ENCODE assay signal across 23 cellular contexts in the genomic region with DNA sequence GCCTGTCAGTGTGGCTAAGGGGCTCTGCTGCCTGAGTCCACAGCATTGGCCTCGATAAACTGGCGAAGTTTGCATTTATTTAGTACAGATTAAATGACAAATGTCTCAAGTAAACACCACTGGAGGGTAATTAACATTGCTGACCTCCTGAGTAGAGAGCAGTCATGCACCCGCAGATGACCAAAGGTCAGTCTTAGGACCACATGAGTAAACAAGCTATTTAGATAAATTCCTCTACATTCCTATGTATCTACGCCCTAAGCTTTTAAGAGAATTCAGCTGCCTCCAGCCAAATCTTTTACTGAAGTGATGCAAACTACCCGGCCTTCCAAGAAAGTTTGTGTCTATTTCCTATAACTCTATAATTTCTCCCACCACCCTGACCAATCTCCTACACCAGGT. TPM values are rescaled to one million over a fixed set of nuclear protein-coding genes. Genes with fewer than 3 reads are reported as not detected.
DNase-seq lines count a peak whose midpoint lies in the region; ATAC-seq, FAIRE-seq and TF ChIP-seq lines count a peak whose summit lies in the region.
"Had no signal": no experiment of that assay in that cellular context is flagged by ENCODE, and none has a peak within 500 bp of the region (broad histone marks: within the 10 kb centered on the region; RNA-seq: fewer than 3 reads in every experiment).

No MANE protein-coding gene starts in this region.

- H3K4me2 ChIP-seq in HepG2 (ENCODE audit: low read depth, low read length), result no peak overlapping the region
- H3K4me2 ChIP-seq in K562 (ENCODE audit: insufficient read depth, low read length), result no peak overlapping the region

- TF ChIP-seq CTCF in HepG2 (CRISPR knock-in tag; IDR thresholded peaks at IDR 0.05) (no peak), right lobe of liver (IDR thresholded peaks at IDR 0.05) (no peak), K562 (IDR thresholded peaks at IDR 0.05 in 2 of 3, conservative IDR thresholded peaks at IDR 0.05 in 1 of 3; ENCODE audit: insufficient read depth in 2 of 3, low read depth in 1 of 3, low read length in 3 of 3) (no peak), vagina (IDR thresholded peaks at IDR 0.05) (no peak), Calu3 (IDR thresholded peaks at IDR 0.05; ENCODE audit: unreplicated experiment) (no peak)

- no peaks in the 10 kb centered on the region for H3K27me3 Mint-ChIP-seq in Calu3 (ENCODE audit: unreplicated experiment)

- H4K20me1 ChIP-seq in HepG2 (ENCODE audit: insufficient read depth, low read length) (no peaks in the 10 kb centered on the region), K562 (replicated peaks; ENCODE audit: control insufficient read depth, insufficient read depth, low read length) (no peaks in the 10 kb centered on the region)

- H3K4me1 ChIP-seq in HepG2 (ENCODE audit: insufficient read depth, low read length), result no peaks in the 10 kb centered on the region
- H3K4me1 ChIP-seq in right lobe of liver, result no peaks in the 10 kb centered on the region
- peaks cover 4 to 7% of the 10 kb centered on the region in 2 experiments; a peak in 3 of 5 replicates for H3K4me1 ChIP-seq in K562 (replicated peaks in 1 of 2; ENCODE audit: control insufficient read depth in 2 of 2, insufficient read depth in 2 of 2, low read length in 2 of 2)
- H3K4me1 ChIP-seq in vagina, result no peaks in the 10 kb centered on the region
- H3K4me1 ChIP-seq: HAP-1 had no signal

- no peaks in the 10 kb centered on the region for H3K36me3 Mint-ChIP-seq in Calu3 (ENCODE audit: insufficient read depth, unreplicated experiment)

- no peaks in the 10 kb centered on the region for H3K4me1 Mint-ChIP-seq in Calu3 (ENCODE audit: low read depth, unreplicated experiment)

- H3K4me3 Mint-ChIP-seq in Calu3 (ENCODE audit: low read depth, unreplicated experiment), result no peak overlapping the region
- H3K4me3 Mint-ChIP-seq: B cell; CD4-positive, alpha-beta T cell; HFFc6 had no signal

- CTCF ChIA-PET in HepG2 (lab: Yijun Ruan, JAX; ENCODE audit: low intra/inter-chr PET ratio, low total read pairs), result no interaction called here
- CTCF ChIA-PET in K562 (lab: Yijun Ruan, JAX; ENCODE audit: low intra/inter-chr PET ratio), result no interaction called here
- CTCF ChIA-PET in Calu3 (lab: Charles Lee), result no interaction called here

- BruUV-seq in HepG2 (replicated peaks; lab: Mats Ljungman, UMichigan) (no TSS peak), K562 (replicated peaks; lab: Mats Ljungman, UMichigan) (no TSS peak), Calu3 (replicated peaks; lab: Mats Ljungman, UMichigan) (no TSS peak)

- intact Hi-C loops in HepG2 (cut with micrococcal nuclease; ENCODE audit: unreplicated experiment) (no loop called here), right lobe of liver (cut with DNase I) (no loop called here), K562 (cut with micrococcal nuclease) (no loop called here), vagina (cut with DNase I) (no loop called here), Calu3 (cut with micrococcal nuclease; ENCODE audit: unreplicated experiment) (no loop called here)

- H3K4me3 ChIP-seq in HepG2 (replicated peaks in 1 of 3; ENCODE audit: insufficient read depth in 1 of 3, low read depth in 2 of 3, low read length in 3 of 3) (no peak overlapping the region), right lobe of liver (no peak overlapping the region), K562 (no peak overlapping the region), vagina (no peak overlapping the region)
- H3K4me3 ChIP-seq: HAP-1 had no signal

- H3K27ac ChIP-seq in HepG2 (ENCODE audit: extremely low read length, insufficient read depth, low read length), result no peak overlapping the region
- no peak overlapping the region for H3K27ac ChIP-seq in right lobe of liver
- no peak overlapping the region for H3K27ac ChIP-seq in K562 (ENCODE audit: extremely low read depth, low read depth, low read length)
- H3K27ac ChIP-seq in vagina, result no peak overlapping the region
- H3K27ac ChIP-seq: 22Rv1, HL-60 had no signal

- POLR2A ChIA-PET in HepG2 (lab: Yijun Ruan, JAX) (no interaction called here), K562 (lab: Yijun Ruan, JAX) (interaction anchor here (0.6 to 1.9 kb wide), 2 partner anchors 10 to 18 kb away, joined by 3 to 4 read pairs; no protein-coding TSS in a partner anchor)

- no peaks in the 10 kb centered on the region for H3K79me2 ChIP-seq in HepG2 (ENCODE audit: insufficient read depth, low read length)
- H3K79me2 ChIP-seq in K562 (ENCODE audit: control insufficient read depth, insufficient read depth, low read length), result no peaks in the 10 kb centered on the region

- 7% methylated on average over 5 of the region's 5 CpGs for WGBS in HepG2 (ENCODE audit: low lambda C conversion rate)
- 53% methylated on average over 5 of the region's 5 CpGs for whole genome bisulfite sequencing in right lobe of liver (ENCODE audit: insufficient coverage, low coverage, low lambda C conversion rate, missing lambda C conversion rate)
- WGBS in K562 (ENCODE audit: insufficient coverage, low coverage, missing lambda C conversion rate), result 7% methylated on average over 5 of the region's 5 CpGs

- in situ Hi-C loops in HepG2 (cut with HindIII; ENCODE audit: extremely low pct_ligation_motif_present, low pct_unique_long_range_greater_than_20kb), result no loop called here
- in situ Hi-C loops in K562 (cut with MboI), result no loop called here

- H3K9me3 ChIP-seq in HepG2 (ENCODE audit: low read length) (peaks cover 32% of the 10 kb centered on the region), right lobe of liver (no peaks in the 10 kb centered on the region), K562 (replicated peaks; ENCODE audit: control insufficient read depth, insufficient read depth, low read depth, low read length) (peaks cover 18% of the 10 kb centered on the region), vagina (no peaks in the 10 kb centered on the region)

- TF ChIP-seq EP300 in HepG2 (IDR thresholded peaks at IDR 0.05; ENCODE audit: low read depth in 2 of 2, low read length in 2 of 2) (no peak), HepG2 (CRISPR knock-in tag; IDR thresholded peaks at IDR 0.05; ENCODE audit: borderline replicate concordance) (no peak), K562 (IDR thresholded peaks at IDR 0.05; ENCODE audit: low read length) (no peak)

- H3K27ac Mint-ChIP-seq in Calu3 (ENCODE audit: unreplicated experiment), result no peak overlapping the region
- H3K27ac Mint-ChIP-seq: B cell; CD4-positive, alpha-beta T cell; HFFc6 had no signal

- DNase-seq in HepG2 (ENCODE audit: low spot score) (peak; percentile 29), right lobe of liver (no peak), LoVo (ENCODE audit: low spot score) (peak; percentile 61), K562 (ENCODE audit: extremely low read depth in 1 of 4, low spot score in 3 of 4) (no peak), NCI-H1105 (lab: John Stamatoyannopoulos, UW) (no peak), vagina (ENCODE audit: extremely low spot score in 2 of 2) (no peak), Calu3 (no peak)
- DNase-seq: ACHN; C1 segment of cervical spinal cord; CD4-positive, alpha-beta T cell; DND-41; GDM1; HFFc6; IMR-90; KG1 had no signal

- H3K36me3 ChIP-seq in HepG2 (replicated peaks in 1 of 2; ENCODE audit: control insufficient read depth in 1 of 2, insufficient read depth in 2 of 2, low read length in 2 of 2) (no peaks in the 10 kb centered on the region), right lobe of liver (no peaks in the 10 kb centered on the region), K562 (ENCODE audit: control insufficient read depth, insufficient read depth, low read length) (no peaks in the 10 kb centered on the region), vagina (no peaks in the 10 kb centered on the region)
- H3K36me3 ChIP-seq: HAP-1 had no signal

- no peak for TF ChIP-seq POLR2A in HepG2 (IDR thresholded peaks at IDR 0.05; ENCODE audit: insufficient read depth in 1 of 2, low read depth in 2 of 2, low read length in 2 of 2)
- TF ChIP-seq POLR2A in right lobe of liver (IDR thresholded peaks at IDR 0.05), result no peak
- no peak for TF ChIP-seq POLR2A in K562 (conservative IDR thresholded peaks at IDR 0.05)
- TF ChIP-seq POLR2A in vagina (IDR thresholded peaks at IDR 0.05), result no peak

- H3K27me3 ChIP-seq in HepG2 (ENCODE audit: control insufficient read depth in 1 of 2, insufficient read depth in 2 of 2, low read length in 2 of 2) (peaks cover 0 to 2% of the 10 kb centered on the region in 2 experiments; a peak in 1 of 5 replicates), right lobe of liver (no peaks in the 10 kb centered on the region), K562 (ENCODE audit: control insufficient read depth in 2 of 2, insufficient read depth in 2 of 2, low read length in 2 of 2) (no peaks in the 10 kb centered on the region), vagina (no peaks in the 10 kb centered on the region)

- H3K9me3 Mint-ChIP-seq in Calu3 (ENCODE audit: low read depth, unreplicated experiment), result peaks cover 2% of the 10 kb centered on the region

- FAIRE-seq in HepG2 (lab: Jason Lieb, UNC) (no peak), K562 (lab: Jason Lieb, UNC) (no peak)
- FAIRE-seq: D721Med, GM12892, GM19239, H1 had no signal

- ATAC-seq in HepG2, result no peak
- no peak for ATAC-seq in right lobe of liver
- ATAC-seq in K562, result no peak

- H3K9me1 ChIP-seq in K562 (ENCODE audit: control insufficient read depth, insufficient read depth, low read length), result no peaks in the 10 kb centered on the region

- H2AFZ ChIP-seq in HepG2 (ENCODE audit: low read length) (no peak overlapping the region), K562 (ENCODE audit: low read depth, low read length) (no peak overlapping the region)

- TF ChIP-seq RAD21 in HepG2 (CRISPR knock-in tag; IDR thresholded peaks at IDR 0.05), result no peak
- no peak for TF ChIP-seq RAD21 in K562 (CRISPR knock-in tag; conservative IDR thresholded peaks at IDR 0.05 in 1 of 2, IDR thresholded peaks at IDR 0.05 in 1 of 2)

- H3K9ac ChIP-seq in HepG2 (ENCODE audit: insufficient read depth, low read depth, low read length) (no peak overlapping the region), K562 (ENCODE audit: insufficient read depth in 1 of 2, low read depth in 2 of 2, low read length in 2 of 2) (no peak overlapping the region)

RNA-seq across cellular contexts. Expression of a gene that starts 22.9 kb away (rescaled TPM):
- total RNA-seq in HepG2 (2016; rRNA removed; fragmentation: Illumina TruSeq; extraction: Trizol) (not detected in 2 replicates), right lobe of liver (not detected), K562 (2014; rRNA removed) (not detected in 2 replicates), K562 (2014; rRNA removed; fragmentation: Illumina TruSeq; extraction: Trizol) (not detected in 2 replicates), K562 (2015; rRNA removed; fragmentation: Illumina TruSeq; extraction: Trizol) (0.33 and 0.64 TPM in 2 replicates), K562 (2021) (0.58 and 1.5 TPM in 2 replicates), vagina (not detected), Calu3 (2022) (0.68 TPM in 1 of 2 replicates, not detected in the other)
- not detected in 2 replicates for total RNA-seq in HepG2 (2016; cell fraction: cytosol; rRNA removed; fragmentation: Illumina TruSeq; extraction: Trizol; ENCODE audit: low read depth)
- total RNA-seq in HepG2 (2016; cell fraction: insoluble cytoplasmic fraction; rRNA removed; fragmentation: Illumina TruSeq; extraction: Trizol), result not detected in 2 replicates
- total RNA-seq in HepG2 (2016; cell fraction: membrane; rRNA removed; fragmentation: Illumina TruSeq; extraction: Trizol), result not detected in 2 replicates
- not detected in 2 replicates for total RNA-seq in HepG2 (2016; cell fraction: nucleus; rRNA removed; fragmentation: Illumina TruSeq; extraction: Trizol)
- polyA plus RNA-seq in HepG2 (2011; rRNA removed) (0.13 and 0.51 TPM in 2 replicates), K562 (2011; rRNA removed) (0.33 and 1.6 TPM in 2 replicates), K562 (2014; fragmentation: Illumina TruSeq; extraction: Trizol) (0.64 TPM in 1 of 2 replicates, not detected in the other), K562 (2014; fragmentation: Nextera tagmentation; extraction: Ambion mirVana) (under 1 TPM in 1 of 2 experiments, not detected in 1; 0.06 TPM), K562 (2014; rRNA removed) (0.32 and 0.42 TPM in 2 replicates)
- polyA plus RNA-seq in HepG2 (2011; cell fraction: cytosol; rRNA removed), result 0.40 and 0.45 TPM in 2 replicates
- polyA plus RNA-seq in HepG2 (2011; cell fraction: nucleus; rRNA removed), result 0.80 TPM in 2 replicates
- 0.37 TPM in 1 of 2 replicates, not detected in the other for polyA plus RNA-seq in HepG2 (2012)
- polyA plus RNA-seq in HepG2 (2016; cell fraction: cytosol; fragmentation: Illumina TruSeq; extraction: Trizol; ENCODE audit: low read depth), result not detected in 2 replicates
- polyA plus RNA-seq in HepG2 (2016; cell fraction: insoluble cytoplasmic fraction; fragmentation: Illumina TruSeq; extraction: Trizol; ENCODE audit: low read depth), result not detected in 2 replicates
- polyA plus RNA-seq in HepG2 (2016; cell fraction: membrane; fragmentation: Illumina TruSeq; extraction: Trizol; ENCODE audit: low read depth), result not detected in 2 replicates
- polyA plus RNA-seq in HepG2 (2016; cell fraction: nucleus; fragmentation: Illumina TruSeq; extraction: Trizol; ENCODE audit: insufficient read depth, low read depth), result not detected in 2 replicates
- 0.22 and 1.2 TPM in 2 replicates for polyA minus RNA-seq in HepG2 (2011; rRNA and poly(A)+ RNA removed; ENCODE audit: low replicate concordance)
- polyA minus RNA-seq in HepG2 (2011; cell fraction: cytosol; rRNA and poly(A)+ RNA removed), result not detected in 2 replicates
- polyA minus RNA-seq in HepG2 (2011; cell fraction: nucleus; rRNA and poly(A)+ RNA removed), result not detected in 2 replicates
- total RNA-seq in K562 (2011; cell fraction: chromatin; rRNA removed; ENCODE audit: low replicate concordance), result 0.60 and 0.67 TPM in 2 replicates
- total RNA-seq in K562 (2011; cell fraction: nucleolus; rRNA removed), result 0.50 TPM in 1 of 2 replicates, not detected in the other
- total RNA-seq in K562 (2011; cell fraction: nucleoplasm; rRNA removed), result not detected in 2 replicates
- polyA plus RNA-seq in K562 (2011; cell fraction: cytosol; rRNA removed), result 1.00 and 2.4 TPM in 2 replicates
- 1.7 and 2.5 TPM in 2 replicates for polyA plus RNA-seq in K562 (2011; cell fraction: nucleus; rRNA removed)
- polyA plus RNA-seq in K562 (2012), result 0.36 and 3.3 TPM in 2 replicates
- polyA minus RNA-seq in K562 (2011; rRNA and poly(A)+ RNA removed), result not detected in 2 replicates
- polyA minus RNA-seq in K562 (2011; cell fraction: cytosol; rRNA and poly(A)+ RNA removed), result 2.8 TPM in 1 of 2 replicates, not detected in the other
- 0.40 and 1.1 TPM in 2 replicates for polyA minus RNA-seq in K562 (2011; cell fraction: nucleus; rRNA and poly(A)+ RNA removed)
- total RNA-seq: CD4-positive, alpha-beta T cell; HFFc6; IMR-90 had no signal
- polyA plus RNA-seq: IMR-90 had no signal

RNA-seq across cellular contexts. Expression of a gene that starts 37.2 kb away (rescaled TPM):
- total RNA-seq in HepG2 (2016; rRNA removed; fragmentation: Illumina TruSeq; extraction: Trizol), result 0.20 and 1.0 TPM in 2 replicates
- 0.26 and 0.30 TPM in 2 replicates for total RNA-seq in HepG2 (2016; cell fraction: cytosol; rRNA removed; fragmentation: Illumina TruSeq; extraction: Trizol; ENCODE audit: low read depth)
- total RNA-seq in HepG2 (2016; cell fraction: insoluble cytoplasmic fraction; rRNA removed; fragmentation: Illumina TruSeq; extraction: Trizol), result 0.25 and 0.84 TPM in 2 replicates
- 0.49 and 0.62 TPM in 2 replicates for total RNA-seq in HepG2 (2016; cell fraction: membrane; rRNA removed; fragmentation: Illumina TruSeq; extraction: Trizol)
- 0.78 and 0.90 TPM in 2 replicates for total RNA-seq in HepG2 (2016; cell fraction: nucleus; rRNA removed; fragmentation: Illumina TruSeq; extraction: Trizol)
- polyA plus RNA-seq in HepG2 (2011; rRNA removed), result 1.5 and 1.8 TPM in 2 replicates
- polyA plus RNA-seq in HepG2 (2011; cell fraction: cytosol; rRNA removed), result 1.0 and 1.7 TPM in 2 replicates
- polyA plus RNA-seq in HepG2 (2011; cell fraction: nucleus; rRNA removed), result 1.2 and 1.4 TPM in 2 replicates
- polyA plus RNA-seq in HepG2 (2012), result 1.5 and 2.6 TPM in 2 replicates
- 0.10 and 0.31 TPM in 2 replicates for polyA plus RNA-seq in HepG2 (2016; cell fraction: cytosol; fragmentation: Illumina TruSeq; extraction: Trizol; ENCODE audit: low read depth)
- 0.24 and 0.45 TPM in 2 replicates for polyA plus RNA-seq in HepG2 (2016; cell fraction: insoluble cytoplasmic fraction; fragmentation: Illumina TruSeq; extraction: Trizol; ENCODE audit: low read depth)
- 0.22 and 0.38 TPM in 2 replicates for polyA plus RNA-seq in HepG2 (2016; cell fraction: membrane; fragmentation: Illumina TruSeq; extraction: Trizol; ENCODE audit: low read depth)
- polyA plus RNA-seq in HepG2 (2016; cell fraction: nucleus; fragmentation: Illumina TruSeq; extraction: Trizol; ENCODE audit: insufficient read depth, low read depth), result 1.9 and 2.1 TPM in 2 replicates
- 1.4 and 15.3 TPM in 2 replicates for polyA minus RNA-seq in HepG2 (2011; rRNA and poly(A)+ RNA removed; ENCODE audit: low replicate concordance)
- 0.40 and 1.7 TPM in 2 replicates for polyA minus RNA-seq in HepG2 (2011; cell fraction: cytosol; rRNA and poly(A)+ RNA removed)
- 1.2 and 1.5 TPM in 2 replicates for polyA minus RNA-seq in HepG2 (2011; cell fraction: nucleus; rRNA and poly(A)+ RNA removed)
- 1 to 10 TPM in 1 of 6 experiments, under 1 TPM in 2, not detected in 3; 0.27 to 1.6 (median 0.55) TPM for total RNA-seq in right lobe of liver
- 5.5 and 15.4 TPM in 2 replicates for total RNA-seq in K562 (2011; cell fraction: chromatin; rRNA removed; ENCODE audit: low replicate concordance)
- 19.5 and 27.3 TPM in 2 replicates for total RNA-seq in K562 (2011; cell fraction: nucleolus; rRNA removed)
- total RNA-seq in K562 (2011; cell fraction: nucleoplasm; rRNA removed), result 20.7 and 24.7 TPM in 2 replicates
- 13.8 and 17.7 TPM in 2 replicates for total RNA-seq in K562 (2014; rRNA removed)
- total RNA-seq in K562 (2014; rRNA removed; fragmentation: Illumina TruSeq; extraction: Trizol), result 6.5 TPM in 2 replicates
- 6.2 and 7.6 TPM in 2 replicates for total RNA-seq in K562 (2015; rRNA removed; fragmentation: Illumina TruSeq; extraction: Trizol)
- total RNA-seq in K562 (2021), result 17.9 and 18.9 TPM in 2 replicates
- polyA plus RNA-seq in K562 (2011; rRNA removed), result 15.1 and 19.2 TPM in 2 replicates
- 20.1 and 36.9 TPM in 2 replicates for polyA plus RNA-seq in K562 (2011; cell fraction: cytosol; rRNA removed)
- polyA plus RNA-seq in K562 (2011; cell fraction: nucleus; rRNA removed), result 11.4 and 12.1 TPM in 2 replicates
- polyA plus RNA-seq in K562 (2012), result 14.1 and 19.0 TPM in 2 replicates
- polyA plus RNA-seq in K562 (2014; fragmentation: Illumina TruSeq; extraction: Trizol), result 4.7 and 6.4 TPM in 2 replicates
- polyA plus RNA-seq in K562 (2014; fragmentation: Nextera tagmentation; extraction: Ambion mirVana), result 1 to 10 TPM; 1.4 to 2.1 TPM
- 9.8 and 11.9 TPM in 2 replicates for polyA plus RNA-seq in K562 (2014; rRNA removed)
- polyA minus RNA-seq in K562 (2011; rRNA and poly(A)+ RNA removed), result 5.3 and 5.5 TPM in 2 replicates
- polyA minus RNA-seq in K562 (2011; cell fraction: cytosol; rRNA and poly(A)+ RNA removed), result 11.5 and 17.7 TPM in 2 replicates
- polyA minus RNA-seq in K562 (2011; cell fraction: nucleus; rRNA and poly(A)+ RNA removed), result 5.0 and 6.9 TPM in 2 replicates
- 7.9 TPM for total RNA-seq in vagina
- total RNA-seq in Calu3 (2022), result 0.92 and 1.6 TPM in 2 replicates
- total RNA-seq: IMR-90 had no signal

Comparison
In these comparisons a context has a peak if more than half of its experiments do, and no peak if none do; other contexts are left out.
1. DNase-seq: peak in HepG2 (single experiment) and LoVo (single experiment); none in right lobe of liver (0 of 3), K562 (0 of 4), NCI-H1105 (single experiment), vagina (0 of 2) and Calu3 (single experiment).